9 cellular contexts compared by ENCODE assay signal in the genomic region with DNA sequence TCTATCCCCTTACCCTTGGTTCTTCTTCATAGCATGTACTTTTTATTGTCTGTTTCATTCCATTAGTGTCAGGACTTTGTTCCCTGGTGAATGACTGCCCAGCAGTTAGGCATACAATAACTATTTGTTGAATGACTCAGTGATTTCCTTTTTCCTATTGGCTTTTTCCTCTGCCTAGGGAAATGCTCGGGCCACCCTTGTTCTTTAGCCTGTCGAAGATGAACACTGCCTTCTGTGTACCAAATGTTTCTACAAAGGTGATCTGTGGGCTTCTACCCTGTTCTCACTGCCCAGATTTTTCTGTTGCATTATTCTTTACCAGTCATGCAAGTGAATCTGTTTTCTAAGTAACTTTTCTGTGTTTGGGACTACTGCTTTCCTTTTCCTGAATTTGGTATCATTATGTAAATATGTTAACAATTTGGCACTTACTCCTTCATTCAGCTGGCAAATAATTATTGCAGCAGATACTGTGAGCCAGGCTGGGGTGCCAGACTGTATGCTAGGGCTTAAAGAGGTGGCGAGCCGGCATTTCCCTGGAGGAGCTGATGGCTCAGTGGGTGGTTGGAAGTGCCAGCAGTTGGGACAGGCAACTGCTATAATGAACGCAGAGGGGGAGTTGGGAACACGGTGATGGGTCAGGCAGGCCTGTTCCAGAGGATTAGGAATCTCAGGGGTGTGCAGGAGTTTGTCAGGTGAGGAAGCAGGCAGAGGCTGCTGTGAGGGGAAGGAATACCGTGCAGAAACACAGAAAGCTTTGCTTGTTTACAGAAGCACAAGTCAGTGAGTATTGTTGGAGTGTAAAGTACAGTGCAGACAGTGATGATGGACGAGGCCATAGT. TPM values are rescaled to one million over a fixed set of nuclear protein-coding genes. Genes with fewer than 3 reads are reported as not detected.
DNase-seq lines count a peak whose midpoint lies in the region; ATAC-seq, FAIRE-seq and TF ChIP-seq lines count a peak whose summit lies in the region.
"Had no signal": no experiment of that assay in that cellular context is flagged by ENCODE, and none has a peak within 500 bp of the region (broad histone marks: within the 10 kb centered on the region; RNA-seq: fewer than 3 reads in every experiment).

No MANE protein-coding gene starts in this region.

- peak overlapping the region; percentile 20 to 82 (median 32) for H3K27ac Mint-ChIP-seq in immature natural killer cell
- peak overlapping the region; percentile 60 for H3K27ac Mint-ChIP-seq in stimulated activated effector memory CD8-positive, alpha-beta T cell treated with anti-CD3 and anti-CD28 coated beads, Interleukin-12 subunit alpha, Interleukin-12 subunit beta, amount 100 ng/mL, for 72 hours
- H3K27ac Mint-ChIP-seq: mesothelial cell of epicardium had no signal

- H3K27ac ChIP-seq in HEK293 (ENCODE audit: extremely low read depth, low read depth, low read length): no peak overlapping the region

- H3K4me3 Mint-ChIP-seq in immature natural killer cell: peak overlapping the region in 3 of 5 donors; percentile 3 to 20 (median 4)
- no peak overlapping the region for H3K4me3 Mint-ChIP-seq in stimulated activated effector memory CD8-positive, alpha-beta T cell treated with anti-CD3 and anti-CD28 coated beads, Interleukin-12 subunit alpha, Interleukin-12 subunit beta, amount 100 ng/mL, for 72 hours
- H3K4me3 Mint-ChIP-seq: mesothelial cell of epicardium had no signal

- H3K27me3 Mint-ChIP-seq in immature natural killer cell (ENCODE audit: low read depth in 3 of 3): peaks cover 0 to 2% (median 0%) of the 10 kb centered on the region in 3 donors

- POLR2A ChIA-PET in HEK293 (lab: Yijun Ruan, JAX): no interaction called here

- H3K4me1 ChIP-seq in HEK293 (ENCODE audit: control insufficient read depth, insufficient read depth, low read length): no peaks in the 10 kb centered on the region; the same call in 1 of the 2 replicates

- no peaks in the 10 kb centered on the region for H3K9me3 ChIP-seq in HEK293 (ENCODE audit: control insufficient read depth, insufficient read depth, low read depth, low read length)

- H3K4me1 Mint-ChIP-seq in immature natural killer cell: peaks cover 64 to 81% of the 10 kb centered on the region in 2 donors
- H3K4me1 Mint-ChIP-seq in stimulated activated effector memory CD8-positive, alpha-beta T cell treated with anti-CD3 and anti-CD28 coated beads, Interleukin-12 subunit alpha, Interleukin-12 subunit beta, amount 100 ng/mL, for 72 hours: peaks cover 43% of the 10 kb centered on the region

- DNase-seq in anterior cingulate cortex (lab: John Stamatoyannopoulos, UW) (peak in 40 of 58 donors; percentile 4 to 60 (median 19)), immature natural killer cell (no peak), GM19239 (ENCODE audit: insufficient read length, low spot score) (no peak)
- DNase-seq in stimulated activated effector memory CD8-positive, alpha-beta T cell treated with anti-CD3 and anti-CD28 coated beads, Interleukin-12 subunit alpha, Interleukin-12 subunit beta, amount 100 ng/mL, for 72 hours (ENCODE audit: low spot score in 2 of 2): no peak

- TF ChIP-seq CTCF in HEK293 (tag by site-specific recombination; IDR thresholded peaks at IDR 0.05): no peak

- FAIRE-seq in GM19239 (lab: Jason Lieb, UNC): no peak

- ATAC-seq in stimulated activated effector memory CD8-positive, alpha-beta T cell treated with anti-CD3 and anti-CD28 coated beads, Interleukin-12 subunit alpha, Interleukin-12 subunit beta, amount 100 ng/mL, for 72 hours: no peak
- ATAC-seq in GM21576 (IDR thresholded peaks at IDR 0.05; ENCODE audit: unreplicated experiment) (no peak), GM18907 (IDR thresholded peaks at IDR 0.05; ENCODE audit: unreplicated experiment) (no peak), HG03571 (IDR thresholded peaks at IDR 0.05; ENCODE audit: unreplicated experiment) (no peak)

- peaks cover 0 to 3% (median 0%) of the 10 kb centered on the region in 3 donors for H3K36me3 Mint-ChIP-seq in immature natural killer cell
- H3K36me3 Mint-ChIP-seq in stimulated activated effector memory CD8-positive, alpha-beta T cell treated with anti-CD3 and anti-CD28 coated beads, Interleukin-12 subunit alpha, Interleukin-12 subunit beta, amount 100 ng/mL, for 72 hours: peaks cover 9% of the 10 kb centered on the region

- H3K4me3 ChIP-seq in HEK293 (ENCODE audit: low read depth, low read length): no peak overlapping the region

- H3K36me3 ChIP-seq in HEK293 (ENCODE audit: control insufficient read depth in 2 of 2, insufficient read depth in 1 of 2, low read length in 2 of 2): no peaks in the 10 kb centered on the region

- CTCF ChIA-PET in HEK293 (lab: Yijun Ruan, JAX): no interaction called here

- H3K9me3 Mint-ChIP-seq in immature natural killer cell: peaks cover 0 to 1% (median 0%) of the 10 kb centered on the region in 6 donors
- no peaks in the 10 kb centered on the region for H3K9me3 Mint-ChIP-seq in stimulated activated effector memory CD8-positive, alpha-beta T cell treated with anti-CD3 and anti-CD28 coated beads, Interleukin-12 subunit alpha, Interleukin-12 subunit beta, amount 100 ng/mL, for 72 hours
- H3K9me3 Mint-ChIP-seq: mesothelial cell of epicardium had no signal

TF ChIP-seq in HEK293, 187 proteins besides CTCF, POLR2A, EP300 and RAD21:
- peak; percentile 39; the same call in 1 of the 2 replicates for TF ChIP-seq ZIC2 (tag by site-specific recombination; IDR thresholded peaks at IDR 0.05)
- TF ChIP-seq, protein P1, sequence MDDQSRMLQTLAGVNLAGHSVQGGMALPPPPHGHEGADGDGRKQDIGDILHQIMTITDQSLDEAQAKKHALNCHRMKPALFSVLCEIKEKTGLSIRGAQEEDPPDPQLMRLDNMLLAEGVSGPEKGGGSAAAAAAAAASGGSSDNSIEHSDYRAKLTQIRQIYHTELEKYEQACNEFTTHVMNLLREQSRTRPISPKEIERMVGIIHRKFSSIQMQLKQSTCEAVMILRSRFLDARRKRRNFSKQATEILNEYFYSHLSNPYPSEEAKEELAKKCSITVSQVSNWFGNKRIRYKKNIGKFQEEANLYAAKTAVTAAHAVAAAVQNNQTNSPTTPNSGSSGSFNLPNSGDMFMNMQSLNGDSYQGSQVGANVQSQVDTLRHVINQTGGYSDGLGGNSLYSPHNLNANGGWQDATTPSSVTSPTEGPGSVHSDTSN (CRISPR knock-in tag; IDR thresholded peaks at IDR 0.05): no peak
- TF ChIP-seq PRDM1 (tag by site-specific recombination; IDR thresholded peaks at IDR 0.05): peak; percentile 33; the same call in 1 of the 2 replicates

RNA-seq across cellular contexts. Expression of a gene that starts 30.6 kb away (rescaled TPM):
- 10 to 100 TPM; 18.2 to 45.6 (median 29.9) TPM for polyA plus RNA-seq in immature natural killer cell

Comparison
In these comparisons a context has a peak if more than half of its experiments do, and no peak if none do; other contexts are left out.
1. DNase-seq: peak in anterior cingulate cortex (40 of 58); none in immature natural killer cell (0 of 3), stimulated activated effector memory CD8-positive, alpha-beta T cell treated with anti-CD3 and anti-CD28 coated beads, Interleukin-12 subunit alpha, Interleukin-12 subunit beta, amount 100 ng/mL, for 72 hours (0 of 2) and GM19239 (single experiment).